In genomic region chr10:35470967-35471366, GRCh38 we compare ENCODE assay signal across 15 cellular contexts.
"Had no signal": no experiment of that assay in that cellular context is flagged by ENCODE, and none has a peak within 500 bp of the region (broad histone marks: within the 10 kb centered on the region; RNA-seq: fewer than 3 reads in every experiment).

No MANE protein-coding gene starts in this region.

- H3K27me3 ChIP-seq: SJSA1, spleen had no signal

- H3K9me3 Mint-ChIP-seq: activated CD4-positive, alpha-beta memory T cell treated with anti-CD3 and anti-CD28 coated beads for 36 hours; central memory CD8-positive, alpha-beta T cell had no signal

- H3K36me3 ChIP-seq: SJSA1, thoracic aorta had no signal

- DNase-seq: activated CD4-positive, alpha-beta memory T cell treated with anti-CD3 and anti-CD28 coated beads for 36 hours; activated CD4-positive, alpha-beta T cell treated with anti-CD3 and anti-CD28 coated beads for 1 hour; activated naive CD4-positive, alpha-beta T cell; activated T-cell treated with anti-CD3 and anti-CD28 coated beads, Interleukin-2, amount 50 U/mL, for 48 hours; dermis blood vessel endothelial cell; immature natural killer cell; left cardiac atrium; spleen; stimulated activated CD4-positive, alpha-beta T cell treated with anti-CD3 and anti-CD28 coated beads, Interleukin-1b, Interleukin-23, amount 100 ng/mL, for 48 hours; stimulated activated naive CD4-positive, alpha-beta T cell; SW 1271 had no signal

- H3K27ac ChIP-seq: SJSA1, spleen, thoracic aorta had no signal

- H3K4me3 Mint-ChIP-seq: activated CD4-positive, alpha-beta memory T cell treated with anti-CD3 and anti-CD28 coated beads for 36 hours; central memory CD8-positive, alpha-beta T cell; immature natural killer cell had no signal

- H3K4me3 ChIP-seq: SJSA1, spleen, thoracic aorta had no signal

- H3K9me3 ChIP-seq: SJSA1, spleen, thoracic aorta had no signal

- H3K27ac Mint-ChIP-seq: activated CD4-positive, alpha-beta memory T cell treated with anti-CD3 and anti-CD28 coated beads for 36 hours had no signal

- H3K27me3 Mint-ChIP-seq: activated CD4-positive, alpha-beta memory T cell treated with anti-CD3 and anti-CD28 coated beads for 36 hours; central memory CD8-positive, alpha-beta T cell had no signal

- ATAC-seq: esophagus mucosa had no signal

- H3K4me1 ChIP-seq: SJSA1 had no signal

- H3K36me3 Mint-ChIP-seq: activated CD4-positive, alpha-beta memory T cell treated with anti-CD3 and anti-CD28 coated beads for 36 hours; immature natural killer cell had no signal
